1 cellular context compared by ENCODE assay signal in genomic region chr20:37384683-37385174, GRCh38.
TF ChIP-seq lines count a peak whose summit lies in the region.

No MANE protein-coding gene starts in this region.

TF ChIP-seq in HepG2, 621 proteins besides CTCF, POLR2A, EP300 and RAD21 (continued from another document and continues in another):
- TF ChIP-seq THAP11 (CRISPR knock-in tag; IDR thresholded peaks at IDR 0.05) (0 out of 2 replicates have a peak, but pooled peaks have one; percentile 24), ARID5B (CRISPR knock-in tag; IDR thresholded peaks at IDR 0.05) (peak; percentile 42; the same call in 1 of the 2 replicates), ETV5 (CRISPR knock-in tag; IDR thresholded peaks at IDR 0.05; ENCODE audit: borderline replicate concordance) (peak; percentile 71), JUNB (CRISPR knock-in tag; IDR thresholded peaks at IDR 0.05; ENCODE audit: borderline replicate concordance) (no peak), ZMYM4 (CRISPR knock-in tag; IDR thresholded peaks at IDR 0.05) (no peak; the same call in 1 of the 2 replicates), ZNF589 (CRISPR knock-in tag; conservative IDR thresholded peaks at IDR 0.05) (no peak), ZSCAN31 (CRISPR knock-in tag; IDR thresholded peaks at IDR 0.05; ENCODE audit: low read depth) (no peak; the same call in 1 of the 2 replicates), RFXANK (CRISPR knock-in tag; IDR thresholded peaks at IDR 0.05) (no peak), ZFY (CRISPR knock-in tag; IDR thresholded peaks at IDR 0.05) (peak; percentile 53; the same call in 1 of the 2 replicates), ZNF703 (CRISPR knock-in tag; IDR thresholded peaks at IDR 0.05; ENCODE audit: borderline replicate concordance) (no peak), ARNT (IDR thresholded peaks at IDR 0.05) (no peak), POGK (CRISPR knock-in tag; conservative IDR thresholded peaks at IDR 0.05) (peak; percentile 86), MED8 (CRISPR knock-in tag; IDR thresholded peaks at IDR 0.05; ENCODE audit: insufficient replicate concordance) (no peak), HCFC1 (IDR thresholded peaks at IDR 0.05; ENCODE audit: low read depth, low read length) (no peak), BRD4 (CRISPR knock-in tag; IDR thresholded peaks at IDR 0.05) (0 out of 2 replicates have a peak, but pooled peaks have one; percentile 71), ZNF30 (CRISPR knock-in tag; IDR thresholded peaks at IDR 0.05) (no peak), IKZF1 (IDR thresholded peaks at IDR 0.05) (no peak), PCBP2 (optimal IDR thresholded peaks at IDR 0.05; ENCODE audit: low read depth, low read length, poor library complexity, severe bottlenecking) (no peak), HOXA9 (CRISPR knock-in tag; IDR thresholded peaks at IDR 0.05; ENCODE audit: borderline replicate concordance) (no peak), ZBTB10 (CRISPR knock-in tag; IDR thresholded peaks at IDR 0.05; ENCODE audit: borderline replicate concordance) (peak; percentile 31; the same call in 1 of the 2 replicates), HNF1B (CRISPR knock-in tag; IDR thresholded peaks at IDR 0.05) (no peak), RNF2 (conservative IDR thresholded peaks at IDR 0.05; ENCODE audit: low read depth) (no peak), ZNF563 (CRISPR knock-in tag; IDR thresholded peaks at IDR 0.05) (no peak), ZMYM2 (CRISPR knock-in tag; IDR thresholded peaks at IDR 0.05) (no peak), ZNF713 (CRISPR knock-in tag; IDR thresholded peaks at IDR 0.05) (no peak), AGO1 (IDR thresholded peaks at IDR 0.05; ENCODE audit: low read depth, low read length, poor library complexity, severe bottlenecking) (peak; percentile 73), TEAD2 (CRISPR knock-in tag; IDR thresholded peaks at IDR 0.05) (no peak), ZNF235 (CRISPR knock-in tag; IDR thresholded peaks at IDR 0.05; ENCODE audit: borderline replicate concordance) (no peak), HNF1A (IDR thresholded peaks at IDR 0.05; ENCODE audit: low read depth) (no peak), HNF1A (CRISPR knock-in tag; IDR thresholded peaks at IDR 0.05; ENCODE audit: borderline replicate concordance) (no peak; the same call in 1 of the 2 replicates), ZNF564 (CRISPR knock-in tag; IDR thresholded peaks at IDR 0.05) (0 out of 2 replicates have a peak, but pooled peaks have one; percentile 25), ZNF251 (CRISPR knock-in tag; IDR thresholded peaks at IDR 0.05) (no peak), ZNF263 (CRISPR knock-in tag; IDR thresholded peaks at IDR 0.05) (no peak), PBX3 (CRISPR knock-in tag; IDR thresholded peaks at IDR 0.05; ENCODE audit: borderline replicate concordance) (no peak), MIER3 (CRISPR knock-in tag; IDR thresholded peaks at IDR 0.05; ENCODE audit: borderline replicate concordance) (no peak; the same call in 1 of the 2 replicates), ZNF33B (CRISPR knock-in tag; IDR thresholded peaks at IDR 0.05) (no peak), ZSCAN9 (CRISPR knock-in tag; IDR thresholded peaks at IDR 0.05; ENCODE audit: borderline replicate concordance) (no peak), SIN3B (IDR thresholded peaks at IDR 0.05; ENCODE audit: low read length) (no peak), ZNF546 (CRISPR knock-in tag; conservative IDR thresholded peaks at IDR 0.05) (no peak), TFAP4 (IDR thresholded peaks at IDR 0.05; ENCODE audit: borderline replicate concordance, low read depth) (peak; percentile 48; the same call in 1 of the 2 replicates), SSRP1 (CRISPR knock-in tag; IDR thresholded peaks at IDR 0.05) (no peak), RFXAP (CRISPR knock-in tag; IDR thresholded peaks at IDR 0.05; ENCODE audit: borderline replicate concordance) (0 out of 2 replicates have a peak, but pooled peaks have one; percentile 27), ETV6 (CRISPR knock-in tag; conservative IDR thresholded peaks at IDR 0.05) (no peak), SMAD1 (CRISPR knock-in tag; IDR thresholded peaks at IDR 0.05; ENCODE audit: borderline replicate concordance, low read depth) (peak; percentile 29; the same call in 1 of the 2 replicates), ONECUT2 (CRISPR knock-in tag; IDR thresholded peaks at IDR 0.05) (no peak), CEBPB (IDR thresholded peaks at IDR 0.05; ENCODE audit: borderline replicate concordance, low read depth, low read length) (no peak), MBD4 (IDR thresholded peaks at IDR 0.05; ENCODE audit: borderline replicate concordance, low read length) (no peak), ZUFSP (CRISPR knock-in tag; IDR thresholded peaks at IDR 0.05; ENCODE audit: borderline replicate concordance) (no peak), HDAC6 (IDR thresholded peaks at IDR 0.05; ENCODE audit: low read depth, low read length) (no peak)
